In the genomic region with DNA sequence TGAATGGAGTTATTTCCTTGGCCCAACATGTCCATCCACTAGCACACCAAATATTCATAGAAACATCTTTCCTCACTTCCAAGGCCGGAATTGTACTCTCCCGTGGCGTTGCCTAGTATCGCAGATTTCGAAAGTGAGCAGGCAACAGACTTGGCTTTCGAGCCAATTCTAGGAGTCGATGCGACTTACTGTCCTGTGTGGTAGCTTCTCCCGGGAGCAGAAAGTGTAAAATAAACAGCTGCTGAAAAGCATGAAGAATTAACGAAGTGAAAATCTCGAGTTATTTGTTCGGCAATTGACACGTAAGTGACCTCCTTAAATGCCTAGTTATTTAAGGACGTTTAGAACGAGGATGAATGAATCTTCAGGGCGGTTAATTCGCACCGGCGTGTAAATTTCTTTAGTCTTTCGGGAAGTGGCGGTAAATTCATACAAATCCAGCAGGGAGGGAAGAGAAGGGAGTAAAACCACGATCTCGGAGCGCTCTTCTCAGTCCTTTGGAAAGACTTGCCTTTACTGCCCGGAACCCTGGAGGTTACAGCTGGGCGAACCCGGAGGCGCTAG, we compare ENCODE assay signal across 8 cellular contexts. TPM values are rescaled to one million over a fixed set of nuclear protein-coding genes. Genes with fewer than 3 reads are reported as not detected.
A peak's percentile ranks its signal among the peaks of the same experiment; 100 is the strongest.
DNase-seq lines count a peak whose midpoint lies in the region; ATAC-seq, FAIRE-seq and TF ChIP-seq lines count a peak whose summit lies in the region.

No MANE protein-coding gene starts in this region.

- H3K27me3 ChIP-seq in GM23248 (replicated peaks; ENCODE audit: insufficient read depth) (0 out of 2 replicates have a peak, but pooled peaks cover 7% of the 10 kb centered on the region), PC-3 (ENCODE audit: low read length) (peaks cover 22% of the 10 kb centered on the region), bronchial epithelial cell (ENCODE audit: control insufficient read depth, insufficient read depth, low read length) (no peaks in the 10 kb centered on the region), small intestine (ENCODE audit: control insufficient read depth in 2 of 2, insufficient read depth in 2 of 2, low read length in 2 of 2) (no peaks in the 10 kb centered on the region)

- peak overlapping the region; percentile 91 for H2AFZ ChIP-seq in GM23248
- peak overlapping the region; percentile 93 for H2AFZ ChIP-seq in PC-3 (ENCODE audit: low read length)

- DNase-seq in AML-193 (lab: John Stamatoyannopoulos, UW) (peak; percentile 37 to 49), GM23248 (peak; percentile 86), PC-3 (peak; percentile 27), bronchial epithelial cell (ENCODE audit: low read depth) (peak; percentile 64), islet precursor cell (peak; percentile 63), small intestine (peak; percentile 74), DMS79 (lab: John Stamatoyannopoulos, UW) (no peak)

- intact Hi-C loops in PC-3 (cut with micrococcal nuclease): no loop called here

- peak overlapping the region; percentile 71 for H3K9ac ChIP-seq in GM23248
- no peak overlapping the region for H3K9ac ChIP-seq in PC-3 (ENCODE audit: low read length)

- BruUV-seq in PC-3 (replicated peaks; lab: Mats Ljungman, UMichigan): no TSS peak

- H3K27ac ChIP-seq in GM23248 (peak overlapping the region; percentile 52), PC-3 (ENCODE audit: low read length) (no peak overlapping the region), small intestine (ENCODE audit: low read depth in 1 of 2, low read length in 1 of 2) (peak overlapping the region; percentile 69 to 93)

- H3F3A ChIP-seq in GM23248 (ENCODE audit: insufficient read depth) (peaks cover 15% of the 10 kb centered on the region), PC-3 (ENCODE audit: low read length, unreplicated experiment) (no peaks in the 10 kb centered on the region)

- H3K79me2 ChIP-seq in GM23248 (ENCODE audit: insufficient read depth) (no peaks in the 10 kb centered on the region), PC-3 (ENCODE audit: low read length) (no peaks in the 10 kb centered on the region)

- no peaks in the 10 kb centered on the region for H3K9me2 ChIP-seq in GM23248 (ENCODE audit: insufficient read depth)
- no peaks in the 10 kb centered on the region for H3K9me2 ChIP-seq in PC-3 (replicated peaks; ENCODE audit: low read length)

- 0 to 2% methylated on average over 25 to 28 of the region's 28 CpGs for WGBS in GM23248 (ENCODE audit: low coverage in 1 of 2, low lambda C conversion rate in 2 of 2, missing lambda C conversion rate in 2 of 2), 2 experiments
- 0 to 1% (median 0%) methylated on average over 27 to 28 of the region's 28 CpGs for WGBS in small intestine, 3 donors

- FAIRE-seq in bronchial epithelial cell (lab: Jason Lieb, UNC) (no peak), small intestine (lab: Jason Lieb, UNC) (no peak)

- peak overlapping the region; percentile 90 for H3K4me2 ChIP-seq in GM23248 (ENCODE audit: unreplicated experiment)
- peak overlapping the region; percentile 89 for H3K4me2 ChIP-seq in PC-3 (ENCODE audit: low read length)

- H3K4me1 ChIP-seq in GM23248 (ENCODE audit: insufficient read depth): peaks cover 5% of the 10 kb centered on the region
- no peaks in the 10 kb centered on the region for H3K4me1 ChIP-seq in PC-3 (ENCODE audit: insufficient read depth, low read length)
- peaks cover 0 to 2% of the 10 kb centered on the region in 2 donors for H3K4me1 ChIP-seq in small intestine (ENCODE audit: control insufficient read depth in 2 of 2, insufficient read depth in 1 of 2, low read depth in 1 of 2, low read length in 1 of 2)

- H3K9me3 ChIP-seq in GM23248 (ENCODE audit: low read depth) (no peaks in the 10 kb centered on the region), PC-3 (ENCODE audit: low read length) (no peaks in the 10 kb centered on the region), small intestine (ENCODE audit: control insufficient read depth, low read depth) (no peaks in the 10 kb centered on the region)

- peak overlapping the region; percentile 84 for H3K4me3 ChIP-seq in GM23248
- H3K4me3 ChIP-seq in PC-3 (ENCODE audit: low read length): peak overlapping the region; percentile 72
- peak overlapping the region; percentile 74 for H3K4me3 ChIP-seq in bronchial epithelial cell (ENCODE audit: low read depth, low read length)
- H3K4me3 ChIP-seq in small intestine (ENCODE audit: low read depth in 1 of 2, low read length in 2 of 2): peak overlapping the region in 1 of 2 donors; percentile 91

- ATAC-seq in PC-3 (peak; percentile 37), HG02973 (IDR thresholded peaks at IDR 0.05; ENCODE audit: unreplicated experiment) (no peak)

- POLR2A ChIA-PET in PC-3 (lab: Charles Lee; ENCODE audit: unreplicated experiment): no interaction called here

- CTCF ChIA-PET in PC-3 (lab: Charles Lee): no interaction called here

- H3K36me3 ChIP-seq in GM23248 (ENCODE audit: low read depth) (no peaks in the 10 kb centered on the region), PC-3 (ENCODE audit: low read depth, low read length) (no peaks in the 10 kb centered on the region), bronchial epithelial cell (ENCODE audit: control insufficient read depth, insufficient read depth, low read length) (no peaks in the 10 kb centered on the region), small intestine (ENCODE audit: control insufficient read depth in 2 of 2, insufficient read depth in 2 of 2, low read length in 2 of 2) (no peaks in the 10 kb centered on the region)

- TF ChIP-seq CTCF in PC-3 (conservative IDR thresholded peaks at IDR 0.05; ENCODE audit: low read depth, low read length) (no peak), bronchial epithelial cell (IDR thresholded peaks at IDR 0.05; ENCODE audit: insufficient read depth, low read length, severe bottlenecking) (no peak)

- in situ Hi-C loops in GM23248 (cut with MboI): no loop called here

- no peaks in the 10 kb centered on the region for H4K20me1 ChIP-seq in GM23248 (ENCODE audit: insufficient read depth)
- H4K20me1 ChIP-seq in PC-3 (ENCODE audit: low read length): no peaks in the 10 kb centered on the region

RNA-seq across cellular contexts. Expression of a gene that starts 0.4 kb away (rescaled TPM):
- 3.9 and 4.3 TPM in 2 replicates for total RNA-seq in GM23248 (2014; rRNA removed; shearing (Covaris generic))
- polyA plus RNA-seq in GM23248 (2016; fragmentation: Nextera tagmentation; extraction: Ambion mirVana) (1.9 and 2.3 TPM in 2 replicates), small intestine (10 to 100 TPM; 10.3 to 18.9 (median 14.3) TPM)
- total RNA-seq in PC-3 (2014; rRNA removed) (not detected in 2 replicates), bronchial epithelial cell (4.2 and 5.2 TPM in 2 replicates)
